ENCODE assay signal across 1 cellular context in the genomic region with DNA sequence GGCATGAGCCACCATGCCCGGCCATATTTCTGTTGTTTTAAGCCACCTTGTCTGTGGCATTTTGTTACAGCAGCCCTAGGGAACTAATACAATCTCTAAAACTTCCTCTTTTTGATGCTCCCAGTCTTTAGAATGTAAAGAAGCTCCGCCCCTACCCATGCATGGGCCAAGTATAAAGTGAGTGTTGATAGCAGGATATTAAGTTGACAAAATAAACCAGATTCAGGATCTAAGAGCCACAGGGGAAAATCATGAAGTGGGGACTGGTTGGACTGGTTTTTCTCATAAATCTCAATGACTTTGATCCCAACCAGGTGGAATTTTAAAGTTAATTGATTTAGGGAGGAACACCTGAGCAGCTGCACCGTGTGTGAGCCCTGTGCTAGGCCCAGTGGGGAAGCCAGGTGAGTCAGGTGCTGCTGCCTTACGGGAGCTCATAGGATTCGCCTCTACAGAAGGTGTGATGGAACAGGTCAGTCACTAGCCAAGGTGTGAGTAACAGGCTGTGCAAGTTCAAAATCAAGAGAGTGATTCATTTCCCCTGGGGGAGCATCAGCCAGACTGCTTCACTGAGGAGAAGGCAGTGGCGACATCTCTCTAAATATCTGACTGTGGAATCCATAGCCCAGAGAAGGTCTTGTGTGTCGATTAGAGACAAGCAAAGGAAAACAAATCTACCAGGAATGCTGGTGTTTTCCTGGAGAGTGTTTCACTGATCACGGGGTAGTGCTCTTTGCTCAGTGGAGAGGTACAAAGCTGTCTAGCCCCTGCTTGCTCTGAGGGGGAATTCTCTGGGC.
TF ChIP-seq lines count a peak whose summit lies in the region.

No MANE protein-coding gene starts in this region.

TF ChIP-seq in SK-N-SH treated with all-trans-retinoic acid at 6 μM for 48 hours, 23 proteins besides CTCF, POLR2A, EP300 and RAD21 (continued from another document):
- TF ChIP-seq, protein P1, sequence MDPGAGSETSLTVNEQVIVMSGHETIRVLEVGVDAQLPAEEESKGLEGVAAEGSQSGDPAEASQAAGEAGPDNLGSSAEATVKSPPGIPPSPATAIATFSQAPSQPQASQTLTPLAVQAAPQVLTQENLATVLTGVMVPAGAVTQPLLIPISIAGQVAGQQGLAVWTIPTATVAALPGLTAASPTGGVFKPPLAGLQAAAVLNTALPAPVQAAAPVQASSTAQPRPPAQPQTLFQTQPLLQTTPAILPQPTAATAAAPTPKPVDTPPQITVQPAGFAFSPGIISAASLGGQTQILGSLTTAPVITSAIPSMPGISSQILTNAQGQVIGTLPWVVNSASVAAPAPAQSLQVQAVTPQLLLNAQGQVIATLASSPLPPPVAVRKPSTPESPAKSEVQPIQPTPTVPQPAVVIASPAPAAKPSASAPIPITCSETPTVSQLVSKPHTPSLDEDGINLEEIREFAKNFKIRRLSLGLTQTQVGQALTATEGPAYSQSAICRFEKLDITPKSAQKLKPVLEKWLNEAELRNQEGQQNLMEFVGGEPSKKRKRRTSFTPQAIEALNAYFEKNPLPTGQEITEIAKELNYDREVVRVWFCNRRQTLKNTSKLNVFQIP (CRISPR knock-in tag; IDR thresholded peaks at IDR 0.05; ENCODE audit: borderline replicate concordance, low read depth) = no peak
- no peak for TF ChIP-seq GLIS3 (CRISPR knock-in tag; IDR thresholded peaks at IDR 0.05)
- TF ChIP-seq CSDC2 (CRISPR knock-in tag; IDR thresholded peaks at IDR 0.05) = no peak
- no peak for TF ChIP-seq ZNF565 (CRISPR knock-in tag; conservative IDR thresholded peaks at IDR 0.05; ENCODE audit: low read depth)
- no peak for TF ChIP-seq ARNTL (CRISPR knock-in tag; IDR thresholded peaks at IDR 0.05; ENCODE audit: borderline replicate concordance, low read depth)
